ENCODE assay signal across 8 cellular contexts in genomic region chr5:18305288-18305899, GRCh38.
DNase-seq lines count a peak whose midpoint lies in the region; ATAC-seq and TF ChIP-seq lines count a peak whose summit lies in the region.

No MANE protein-coding gene starts in this region.

- ATAC-seq in left lobe of liver: peak; percentile 88

- TF ChIP-seq CTCF in astrocyte of the cerebellum (IDR thresholded peaks at IDR 0.05; ENCODE audit: low read depth, low read length, missing control alignments): peak; percentile 78

- in situ Hi-C loops in astrocyte of the cerebellum (cut with HindIII; ENCODE audit: low sequenced_read_pairs): no loop called here

- no peak overlapping the region for H3K4me3 ChIP-seq in astrocyte of the cerebellum (ENCODE audit: low read depth, low read length)

- DNase-seq in NCI-H82 (lab: John Stamatoyannopoulos, UW) (peak; percentile 53), NCI-H82 treated with DMSO at 0.1 percent for 48 hours (lab: John Stamatoyannopoulos, UW; ENCODE audit: unreplicated experiment) (no peak), HCEC 1CT (peak; percentile 31), NCI-H146 (lab: John Stamatoyannopoulos, UW) (peak; percentile 44), astrocyte of the cerebellum (ENCODE audit: low read depth) (no peak), left lobe of liver (ENCODE audit: low spot score) (no peak), occipital lobe (lab: John Stamatoyannopoulos, UW) (no peak)
- no peak for DNase-seq in NK-92 treated with Interleukin-12 subunit alpha and Interleukin-12 subunit beta, amount 100 ng/mL, for 24 hours (lab: John Stamatoyannopoulos, UW)

Comparison
In these comparisons a context has a peak if more than half of its experiments do, and no peak if none do; other contexts are left out.
1. DNase-seq: peak in NCI-H82 (single experiment), HCEC 1CT (single experiment) and NCI-H146 (single experiment); none in NCI-H82 treated with DMSO at 0.1 percent for 48 hours (single experiment), astrocyte of the cerebellum (single experiment), left lobe of liver (single experiment), occipital lobe (single experiment) and NK-92 treated with Interleukin-12 subunit alpha and Interleukin-12 subunit beta, amount 100 ng/mL, for 24 hours (single experiment).